Comparison of ENCODE assay signal across 10 cellular contexts in genomic region chr10:44981172-44982113, GRCh38. TPM values are rescaled to one million over a fixed set of nuclear protein-coding genes. Genes with fewer than 3 reads are reported as not detected.
A peak's percentile ranks its signal among the peaks of the same experiment; 100 is the strongest.
DNase-seq lines count a peak whose midpoint lies in the region; ATAC-seq and TF ChIP-seq lines count a peak whose summit lies in the region.
"Had no signal": no experiment of that assay in that cellular context is flagged by ENCODE, and none has a peak within 500 bp of the region (broad histone marks: within the 10 kb centered on the region; RNA-seq: fewer than 3 reads in every experiment).

No MANE protein-coding gene starts in this region.

- no peak for TF ChIP-seq CTCF in GM12865 (IDR thresholded peaks at IDR 0.05; ENCODE audit: insufficient read depth, low read depth, low read length, missing control alignments)
- no peak for TF ChIP-seq CTCF in glutamatergic neuron (IDR thresholded peaks at IDR 0.05; ENCODE audit: partially characterized antibody, unreplicated experiment)

- H3K36me3 ChIP-seq in skeletal muscle tissue (ENCODE audit: control insufficient read depth in 3 of 3, insufficient read depth in 3 of 3, low read length in 3 of 3): peaks cover 32 to 44% (median 39%) of the 10 kb centered on the region in 3 donors

- no peak overlapping the region for H3K27ac Mint-ChIP-seq in glutamatergic neuron (ENCODE audit: unreplicated experiment)

- peak overlapping the region; percentile 18 for H3K4me3 Mint-ChIP-seq in glutamatergic neuron (ENCODE audit: unreplicated experiment)
- H3K4me3 Mint-ChIP-seq: IgD-negative memory B cell had no signal

- peaks cover 20% of the 10 kb centered on the region for H3K9me3 Mint-ChIP-seq in glutamatergic neuron (ENCODE audit: unreplicated experiment)
- H3K9me3 Mint-ChIP-seq: IgD-negative memory B cell, naive B cell had no signal

- H3K9me3 ChIP-seq in skeletal muscle tissue (ENCODE audit: control insufficient read depth in 3 of 3, low read length in 3 of 3): no peaks in the 10 kb centered on the region

- H3K9ac ChIP-seq in skeletal muscle tissue (ENCODE audit: low read depth in 1 of 3, low read length in 3 of 3): peak overlapping the region; percentile 1 to 75 (median 1)

- no peaks in the 10 kb centered on the region for H3K27me3 ChIP-seq in skeletal muscle tissue (ENCODE audit: control insufficient read depth in 3 of 3, insufficient read depth in 3 of 3, low read length in 3 of 3)

- H3K4me3 ChIP-seq in GM12865 (ENCODE audit: low read depth, low read length) (no peak overlapping the region), skeletal muscle tissue (ENCODE audit: low read length in 3 of 3) (peak overlapping the region in 1 of 3 donors; percentile 45)

- DNase-seq in GM12865 (ENCODE audit: low read depth) (peak; percentile 67), SW480 (ENCODE audit: low spot score) (peak; percentile 84), glutamatergic neuron (no peak), NOMO-1 (lab: John Stamatoyannopoulos, UW; ENCODE audit: unreplicated experiment in 2 of 2) (no peak), HuH-7.5 (ENCODE audit: low spot score) (no peak)
- DNase-seq: naive B cell had no signal

- H3K27me3 Mint-ChIP-seq in glutamatergic neuron (ENCODE audit: unreplicated experiment): peaks cover 18% of the 10 kb centered on the region
- H3K27me3 Mint-ChIP-seq: IgD-negative memory B cell had no signal

- H3K4me1 Mint-ChIP-seq in glutamatergic neuron (ENCODE audit: low read depth, unreplicated experiment): peaks cover 42% of the 10 kb centered on the region
- H3K4me1 Mint-ChIP-seq: IgD-negative memory B cell had no signal

- ATAC-seq in HG02870 (IDR thresholded peaks at IDR 0.05; ENCODE audit: unreplicated experiment) (peak; percentile 79), GM19324 (IDR thresholded peaks at IDR 0.05; ENCODE audit: low FRiP score, unreplicated experiment) (no peak)

- H3K4me1 ChIP-seq in skeletal muscle tissue (ENCODE audit: control insufficient read depth in 3 of 3, insufficient read depth in 3 of 3, low read length in 3 of 3): peaks cover 64 to 76% (median 66%) of the 10 kb centered on the region in 3 donors

- H3K36me3 Mint-ChIP-seq in glutamatergic neuron (ENCODE audit: unreplicated experiment): no peaks in the 10 kb centered on the region
- H3K36me3 Mint-ChIP-seq: IgD-negative memory B cell, naive B cell had no signal

- H3K27ac ChIP-seq in skeletal muscle tissue (ENCODE audit: low read depth, low read length): peak overlapping the region; percentile 92

RNA-seq across cellular contexts. Expression of gene DEPP1, which starts 2.8 kb away (rescaled TPM):
- total RNA-seq in glutamatergic neuron (ENCODE audit: unreplicated experiment): 13.6 TPM
- total RNA-seq in skeletal muscle tissue: 12.5 TPM

RNA-seq across cellular contexts. Expression of gene ZNF22, which starts 19.3 kb away (rescaled TPM):
- 40.2 TPM for total RNA-seq in glutamatergic neuron (ENCODE audit: unreplicated experiment)
- total RNA-seq in skeletal muscle tissue: 25.6 TPM

RNA-seq across cellular contexts. Expression of gene RASSF4, which starts 21.8 kb away (rescaled TPM):
- total RNA-seq in glutamatergic neuron (ENCODE audit: unreplicated experiment) (137 TPM), skeletal muscle tissue (21.4 TPM)

Comparison
In these comparisons a context has a peak if more than half of its experiments do, and no peak if none do; other contexts are left out.
1. DNase-seq: peak in GM12865 (single experiment) and SW480 (single experiment); none in glutamatergic neuron (single experiment), NOMO-1 (0 of 2) and HuH-7.5 (single experiment).